In the genomic region with DNA sequence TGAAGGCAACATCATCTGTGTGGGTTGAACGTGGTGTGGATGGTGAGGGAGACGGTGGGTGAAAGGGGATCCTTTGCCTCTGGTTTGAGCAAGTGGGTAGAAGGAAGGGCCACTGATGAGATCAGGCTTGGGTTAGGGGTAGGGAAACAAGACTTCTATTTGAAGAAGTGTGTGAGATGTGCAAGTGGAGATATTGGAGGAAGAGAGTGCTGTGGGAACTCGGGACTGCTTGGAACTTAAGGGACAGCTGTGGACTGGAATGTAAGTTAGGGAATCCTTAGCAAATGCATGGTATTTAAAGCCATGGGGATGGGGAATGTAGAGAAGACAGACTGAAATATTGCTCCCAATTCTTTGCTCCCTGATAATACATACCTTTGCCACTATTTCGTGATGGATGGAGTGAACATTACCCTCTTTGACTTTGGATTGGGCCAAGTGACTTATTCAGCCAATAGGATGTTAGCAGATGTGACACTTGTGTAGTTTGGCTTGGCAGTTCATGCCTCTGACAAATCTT, we compare ENCODE assay signal across 1 cellular context.
TF ChIP-seq lines count a peak whose summit lies in the region.

No MANE protein-coding gene starts in this region.

TF ChIP-seq in H1, 55 proteins besides CTCF, POLR2A, EP300 and RAD21:
- TF ChIP-seq, protein P1, sequence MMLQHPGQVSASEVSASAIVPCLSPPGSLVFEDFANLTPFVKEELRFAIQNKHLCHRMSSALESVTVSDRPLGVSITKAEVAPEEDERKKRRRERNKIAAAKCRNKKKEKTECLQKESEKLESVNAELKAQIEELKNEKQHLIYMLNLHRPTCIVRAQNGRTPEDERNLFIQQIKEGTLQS (IDR thresholded peaks at IDR 0.05; ENCODE audit: insufficient read depth, low read depth, low read length), result no peak
- TF ChIP-seq SIRT6 (IDR thresholded peaks at IDR 0.05; ENCODE audit: low read length) (no peak), PHF8 (conservative IDR thresholded peaks at IDR 0.05; ENCODE audit: low read depth, low read length) (no peak), POLR2AphosphoS5 (IDR thresholded peaks at IDR 0.05; ENCODE audit: low read depth, low read length) (no peak), CTBP2 (IDR thresholded peaks at IDR 0.05; ENCODE audit: borderline replicate concordance, insufficient read depth, insufficient read length, low read length) (no peak), JUND (IDR thresholded peaks at IDR 0.05; ENCODE audit: low read length) (no peak), BRCA1 (IDR thresholded peaks at IDR 0.05; ENCODE audit: low read depth, low read length) (no peak), TCF12 (IDR thresholded peaks at IDR 0.05; ENCODE audit: low read depth, low read length) (no peak)
- TF ChIP-seq, protein P2, sequence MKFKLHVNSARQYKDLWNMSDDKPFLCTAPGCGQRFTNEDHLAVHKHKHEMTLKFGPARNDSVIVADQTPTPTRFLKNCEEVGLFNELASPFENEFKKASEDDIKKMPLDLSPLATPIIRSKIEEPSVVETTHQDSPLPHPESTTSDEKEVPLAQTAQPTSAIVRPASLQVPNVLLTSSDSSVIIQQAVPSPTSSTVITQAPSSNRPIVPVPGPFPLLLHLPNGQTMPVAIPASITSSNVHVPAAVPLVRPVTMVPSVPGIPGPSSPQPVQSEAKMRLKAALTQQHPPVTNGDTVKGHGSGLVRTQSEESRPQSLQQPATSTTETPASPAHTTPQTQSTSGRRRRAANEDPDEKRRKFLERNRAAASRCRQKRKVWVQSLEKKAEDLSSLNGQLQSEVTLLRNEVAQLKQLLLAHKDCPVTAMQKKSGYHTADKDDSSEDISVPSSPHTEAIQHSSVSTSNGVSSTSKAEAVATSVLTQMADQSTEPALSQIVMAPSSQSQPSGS (IDR thresholded peaks at IDR 0.05; ENCODE audit: low read length), result no peak
